Comparison of ENCODE assay signal across 11 cellular contexts in the genomic region with DNA sequence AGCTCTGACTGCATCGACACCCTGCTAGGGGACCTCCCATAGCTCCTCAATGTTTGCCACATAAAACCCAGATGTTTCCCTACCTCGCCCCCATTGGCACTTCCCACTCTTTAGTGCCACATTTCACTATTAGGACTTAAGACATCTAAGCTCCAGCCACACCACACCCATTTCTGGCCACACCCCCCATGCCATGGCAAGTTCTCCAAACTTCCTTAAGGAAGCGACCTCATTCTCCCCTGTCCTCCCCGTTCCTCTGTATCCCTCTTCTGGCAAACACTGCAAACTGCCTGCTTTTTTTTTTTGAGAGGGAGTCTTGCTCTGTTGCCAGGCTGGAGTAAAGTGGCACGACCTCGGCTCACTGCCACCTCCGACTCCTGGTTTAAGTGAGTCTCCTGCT.
DNase-seq lines count a peak whose midpoint lies in the region; ATAC-seq and TF ChIP-seq lines count a peak whose summit lies in the region.
"Had no signal": no experiment of that assay in that cellular context is flagged by ENCODE, and none has a peak within 500 bp of the region (broad histone marks: within the 10 kb centered on the region; RNA-seq: fewer than 3 reads in every experiment).

No MANE protein-coding gene starts in this region.

- no peaks in the 10 kb centered on the region for H3K9me2 ChIP-seq in SK-N-SH

- peaks cover 4 to 30% of the 10 kb centered on the region in 2 experiments for H3K36me3 ChIP-seq in SK-N-SH (replicated peaks in 1 of 2; ENCODE audit: control insufficient read depth in 1 of 2, insufficient read depth in 2 of 2, low read length in 1 of 2)
- H3K36me3 ChIP-seq in HEK293 (ENCODE audit: control insufficient read depth in 2 of 2, insufficient read depth in 1 of 2, low read length in 2 of 2), result peaks cover 0 to 50% of the 10 kb centered on the region in 2 experiments; a peak in 2 of 3 replicates
- H3K36me3 ChIP-seq in brain microvascular endothelial cell (replicated peaks), result peaks cover 20% of the 10 kb centered on the region
- H3K36me3 ChIP-seq in mesendoderm (ENCODE audit: control insufficient read depth, insufficient read depth, low read length), result no peaks in the 10 kb centered on the region

- 96% methylated on average over 7 of the region's 7 CpGs for WGBS in SK-N-SH (ENCODE audit: low lambda C conversion rate)
- no CpG with 5 or more reads among the region's 7 CpGs for WGBS in mesendoderm (ENCODE audit: extremely low coverage, insufficient coverage, low lambda C conversion rate)

- no peak for DNase-seq in SK-N-SH
- no peak for DNase-seq in brain microvascular endothelial cell
- DNase-seq in mesendoderm, result peak; percentile 78
- DNase-seq in effector CD4-positive, alpha-beta T cell, result no peak
- no peak for DNase-seq in NCI-H146 treated with DMSO at 0.1 percent for 48 hours (lab: John Stamatoyannopoulos, UW; ENCODE audit: unreplicated experiment)
- no peak for DNase-seq in germinal center (ENCODE audit: low spot score)
- DNase-seq: NCI-H1694, nucleus accumbens had no signal

- H2BK15ac ChIP-seq in mesendoderm (replicated peaks; ENCODE audit: low read depth), result no peak overlapping the region

- H3F3A ChIP-seq in SK-N-SH (replicated peaks; ENCODE audit: insufficient read depth), result no peaks in the 10 kb centered on the region

- no peak overlapping the region for H4K8ac ChIP-seq in mesendoderm (ENCODE audit: low read depth, low read length)

- H3K9me3 ChIP-seq in SK-N-SH, result no peaks in the 10 kb centered on the region
- no peaks in the 10 kb centered on the region for H3K9me3 ChIP-seq in HEK293 (ENCODE audit: control insufficient read depth, insufficient read depth, low read depth, low read length)
- H3K9me3 ChIP-seq: tibial nerve had no signal

- no peak overlapping the region for H2AFZ ChIP-seq in SK-N-SH (ENCODE audit: low read depth)

- H2AK5ac ChIP-seq in mesendoderm (ENCODE audit: low read length), result no peak overlapping the region

- H3K4me2 ChIP-seq in SK-N-SH (no peak overlapping the region), mesendoderm (ENCODE audit: low read length) (no peak overlapping the region)

- no peak overlapping the region for H3K23ac ChIP-seq in mesendoderm (ENCODE audit: low read length)

- H3K27me3 ChIP-seq in SK-N-SH (ENCODE audit: insufficient read depth) (no peaks in the 10 kb centered on the region), brain microvascular endothelial cell (replicated peaks) (no peaks in the 10 kb centered on the region), mesendoderm (ENCODE audit: insufficient read depth, low read length, poor library complexity) (no peaks in the 10 kb centered on the region)
- H3K27me3 ChIP-seq: tibial nerve had no signal

- H3K79me1 ChIP-seq in mesendoderm (ENCODE audit: low read length), result no peaks in the 10 kb centered on the region

- no peak overlapping the region for H3K4me3 ChIP-seq in SK-N-SH (ENCODE audit: low read depth in 2 of 2, low read length in 1 of 2)
- H3K4me3 ChIP-seq in HEK293 (ENCODE audit: low read depth, low read length), result no peak overlapping the region
- H3K4me3 ChIP-seq in brain microvascular endothelial cell (ENCODE audit: low read depth, low read length), result no peak overlapping the region
- no peak overlapping the region for H3K4me3 ChIP-seq in mesendoderm (ENCODE audit: low read length)
- H3K4me3 ChIP-seq: tibial nerve had no signal

- no peak overlapping the region for H2BK120ac ChIP-seq in mesendoderm (ENCODE audit: low read depth, low read length)

- no peaks in the 10 kb centered on the region for H4K20me1 ChIP-seq in SK-N-SH (ENCODE audit: insufficient read depth)

- no peak; the same call in 2 of the 3 replicates for ATAC-seq in SK-N-SH treated with all-trans-retinoic acid at 6 μM for 48 hours

- no peaks in the 10 kb centered on the region for H3K79me2 ChIP-seq in SK-N-SH (ENCODE audit: insufficient read depth)
- H3K79me2 ChIP-seq in mesendoderm (ENCODE audit: control insufficient read depth, insufficient read depth, low read length), result no peaks in the 10 kb centered on the region

- no peak overlapping the region for H3K9ac ChIP-seq in SK-N-SH
- no peak overlapping the region for H3K9ac ChIP-seq in mesendoderm (ENCODE audit: low read length)

- in situ Hi-C loops in brain microvascular endothelial cell (cut with HindIII; ENCODE audit: low pct_ligation_motif_present, low sequenced_read_pairs), result no loop called here

- POLR2A ChIA-PET in SK-N-SH (lab: Yijun Ruan, JAX), result no interaction called here
- POLR2A ChIA-PET in HEK293 (lab: Yijun Ruan, JAX), result no interaction called here

- H2BK5ac ChIP-seq in mesendoderm (ENCODE audit: low read length), result no peak overlapping the region

- no peak overlapping the region for H3K4ac ChIP-seq in mesendoderm (ENCODE audit: low read depth, low read length)

- H3K27ac ChIP-seq in SK-N-SH (ENCODE audit: low read depth in 2 of 2, low read length in 1 of 2), result no peak overlapping the region
- no peak overlapping the region for H3K27ac ChIP-seq in HEK293 (ENCODE audit: extremely low read depth, low read depth, low read length)
- H3K27ac ChIP-seq in brain microvascular endothelial cell, result no peak overlapping the region
- no peak overlapping the region for H3K27ac ChIP-seq in mesendoderm (ENCODE audit: low read depth, low read length)

- H3K4me1 ChIP-seq in SK-N-SH (ENCODE audit: control insufficient read depth in 1 of 2, insufficient read depth in 2 of 2, low read depth in 1 of 2, low read length in 1 of 2) (no peaks in the 10 kb centered on the region), HEK293 (ENCODE audit: control insufficient read depth, insufficient read depth, low read length) (no peaks in the 10 kb centered on the region), mesendoderm (ENCODE audit: control insufficient read depth, low read depth, low read length) (no peaks in the 10 kb centered on the region)

- H3K18ac ChIP-seq in mesendoderm (ENCODE audit: low read length), result no peak overlapping the region

- H4K5ac ChIP-seq in mesendoderm (ENCODE audit: low read length), result no peak overlapping the region

- TF ChIP-seq RAD21 in SK-N-SH (IDR thresholded peaks at IDR 0.05; ENCODE audit: low read length), result no peak

- no peak for TF ChIP-seq EP300 in SK-N-SH (IDR thresholded peaks at IDR 0.05; ENCODE audit: borderline replicate concordance in 1 of 2, low read depth in 1 of 2, low read length in 1 of 2)

- CTCF ChIA-PET in SK-N-SH (lab: Yijun Ruan, JAX), result interaction anchor here (1.3 to 1.8 kb wide), 2 partner anchors 13 to 208 kb away, joined by 3 to 13 read pairs; no protein-coding TSS in a partner anchor
- CTCF ChIA-PET in HEK293 (lab: Yijun Ruan, JAX), result no interaction called here

- H3K56ac ChIP-seq in mesendoderm (ENCODE audit: low read length), result no peak overlapping the region

- TF ChIP-seq CTCF in SK-N-SH (IDR thresholded peaks at IDR 0.05) (peak; percentile 8; the same call in 1 of the 2 replicates), HEK293 (tag by site-specific recombination; IDR thresholded peaks at IDR 0.05) (0 out of 2 replicates have a peak, but pooled peaks have one; percentile 9), brain microvascular endothelial cell (IDR thresholded peaks at IDR 0.05; ENCODE audit: low read depth, low read length, missing control alignments) (peak; percentile 17)

TF ChIP-seq in SK-N-SH, 30 proteins besides CTCF, POLR2A, EP300 and RAD21 (continues in another document):
- TF ChIP-seq NRF1 (IDR thresholded peaks at IDR 0.05; ENCODE audit: low read depth, low read length) (no peak), CHD2 (IDR thresholded peaks at IDR 0.05; ENCODE audit: low read length, partially characterized antibody) (no peak), FOXJ3 (CRISPR knock-in tag; IDR thresholded peaks at IDR 0.05) (no peak)

TF ChIP-seq in SK-N-SH treated with all-trans-retinoic acid at 6 μM for 48 hours, 23 proteins besides CTCF, POLR2A, EP300 and RAD21 (continues in another document):
- TF ChIP-seq ZFP30 (CRISPR knock-in tag; IDR thresholded peaks at IDR 0.05), result no peak
- TF ChIP-seq ARNTL (CRISPR knock-in tag; IDR thresholded peaks at IDR 0.05; ENCODE audit: borderline replicate concordance, low read depth), result no peak
- TF ChIP-seq, protein P1, sequence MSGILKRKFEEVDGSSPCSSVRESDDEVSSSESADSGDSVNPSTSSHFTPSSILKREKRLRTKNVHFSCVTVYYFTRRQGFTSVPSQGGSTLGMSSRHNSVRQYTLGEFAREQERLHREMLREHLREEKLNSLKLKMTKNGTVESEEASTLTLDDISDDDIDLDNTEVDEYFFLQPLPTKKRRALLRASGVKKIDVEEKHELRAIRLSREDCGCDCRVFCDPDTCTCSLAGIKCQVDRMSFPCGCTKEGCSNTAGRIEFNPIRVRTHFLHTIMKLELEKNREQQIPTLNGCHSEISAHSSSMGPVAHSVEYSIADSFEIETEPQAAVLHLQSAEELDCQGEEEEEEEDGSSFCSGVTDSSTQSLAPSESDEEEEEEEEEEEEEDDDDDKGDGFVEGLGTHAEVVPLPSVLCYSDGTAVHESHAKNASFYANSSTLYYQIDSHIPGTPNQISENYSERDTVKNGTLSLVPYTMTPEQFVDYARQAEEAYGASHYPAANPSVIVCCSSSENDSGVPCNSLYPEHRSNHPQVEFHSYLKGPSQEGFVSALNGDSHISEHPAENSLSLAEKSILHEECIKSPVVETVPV (CRISPR knock-in tag; IDR thresholded peaks at IDR 0.05), result no peak

TF ChIP-seq in HEK293, 187 proteins besides CTCF, POLR2A, EP300 and RAD21:
- TF ChIP-seq MYNN (tag by site-specific recombination; IDR thresholded peaks at IDR 0.05; ENCODE audit: borderline replicate concordance) (no peak), KLF9 (tag by site-specific recombination; IDR thresholded peaks at IDR 0.05; ENCODE audit: low read depth) (peak; percentile 64)
- TF ChIP-seq, protein P2, sequence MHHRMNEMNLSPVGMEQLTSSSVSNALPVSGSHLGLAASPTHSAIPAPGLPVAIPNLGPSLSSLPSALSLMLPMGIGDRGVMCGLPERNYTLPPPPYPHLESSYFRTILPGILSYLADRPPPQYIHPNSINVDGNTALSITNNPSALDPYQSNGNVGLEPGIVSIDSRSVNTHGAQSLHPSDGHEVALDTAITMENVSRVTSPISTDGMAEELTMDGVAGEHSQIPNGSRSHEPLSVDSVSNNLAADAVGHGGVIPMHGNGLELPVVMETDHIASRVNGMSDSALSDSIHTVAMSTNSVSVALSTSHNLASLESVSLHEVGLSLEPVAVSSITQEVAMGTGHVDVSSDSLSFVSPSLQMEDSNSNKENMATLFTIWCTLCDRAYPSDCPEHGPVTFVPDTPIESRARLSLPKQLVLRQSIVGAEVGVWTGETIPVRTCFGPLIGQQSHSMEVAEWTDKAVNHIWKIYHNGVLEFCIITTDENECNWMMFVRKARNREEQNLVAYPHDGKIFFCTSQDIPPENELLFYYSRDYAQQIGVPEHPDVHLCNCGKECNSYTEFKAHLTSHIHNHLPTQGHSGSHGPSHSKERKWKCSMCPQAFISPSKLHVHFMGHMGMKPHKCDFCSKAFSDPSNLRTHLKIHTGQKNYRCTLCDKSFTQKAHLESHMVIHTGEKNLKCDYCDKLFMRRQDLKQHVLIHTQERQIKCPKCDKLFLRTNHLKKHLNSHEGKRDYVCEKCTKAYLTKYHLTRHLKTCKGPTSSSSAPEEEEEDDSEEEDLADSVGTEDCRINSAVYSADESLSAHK (tag by site-specific recombination; IDR thresholded peaks at IDR 0.05), result no peak
